25 cellular contexts compared by ENCODE assay signal in genomic region chr5:88772831-88773230, GRCh38.
"Had no signal": no experiment of that assay in that cellular context is flagged by ENCODE, and none has a peak within 500 bp of the region (broad histone marks: within the 10 kb centered on the region; RNA-seq: fewer than 3 reads in every experiment).

No MANE protein-coding gene starts in this region.

- DNase-seq: cortex of kidney; effector memory CD8-positive, alpha-beta T cell; erythroblast; head of caudate nucleus; kidney; mesendoderm; midbrain; naive thymus-derived CD8-positive, alpha-beta T cell; nephron progenitor cell; nucleus accumbens; right cardiac atrium; sigmoid colon; spleen; stimulated activated CD4-positive, alpha-beta T cell treated with anti-CD3 and anti-CD28 coated beads, Interleukin-4, amount 100 ng/mL, for 4 hours; stimulated activated naive B cell treated with anti-CD40 and anti-IgM and Interleukin-4, amounts not matched to agents 10 μg/mL and 1 μg/mL and 100 μg/mL, for 72 hours; stimulated activated naive CD8-positive, alpha-beta T cell treated with anti-CD3 and anti-CD28 coated beads, Interleukin-15, amount 100 ng/mL, for 72 hours; thyroid gland; trophoblast cell had no signal

- H3K4me3 ChIP-seq: hepatocyte, lung, prostate gland, sigmoid colon, spleen, thyroid gland, vagina had no signal

- H3K4me3 Mint-ChIP-seq: effector memory CD8-positive, alpha-beta T cell; naive thymus-derived CD8-positive, alpha-beta T cell; nephron progenitor cell; stimulated activated naive CD8-positive, alpha-beta T cell treated with anti-CD3 and anti-CD28 coated beads, Interleukin-15, amount 100 ng/mL, for 72 hours had no signal

- H3K27ac ChIP-seq: hepatocyte, prostate gland, sigmoid colon, spleen, thyroid gland, vagina had no signal

- H3K36me3 ChIP-seq: prostate gland, sigmoid colon, thyroid gland, vagina had no signal

- H3K27me3 Mint-ChIP-seq: effector memory CD8-positive, alpha-beta T cell; stimulated activated naive B cell treated with anti-CD40 and anti-IgM and Interleukin-4, amounts not matched to agents 10 μg/mL and 1 μg/mL and 100 μg/mL, for 72 hours had no signal

- H3K9me3 ChIP-seq: prostate gland, sigmoid colon, spleen, thyroid gland, vagina had no signal

- H3K4me2 ChIP-seq: hepatocyte had no signal

- H3K27ac Mint-ChIP-seq: effector memory CD8-positive, alpha-beta T cell; naive thymus-derived CD8-positive, alpha-beta T cell; nephron progenitor cell had no signal

- FAIRE-seq: endometrium, frontal cortex, kidney had no signal

- H3K4me1 ChIP-seq: prostate gland, spleen had no signal

- H3K9me3 Mint-ChIP-seq: effector memory CD8-positive, alpha-beta T cell had no signal

- H3K4me1 Mint-ChIP-seq: naive thymus-derived CD8-positive, alpha-beta T cell; nephron progenitor cell; stimulated activated naive CD8-positive, alpha-beta T cell treated with anti-CD3 and anti-CD28 coated beads, Interleukin-15, amount 100 ng/mL, for 72 hours had no signal

- H3K36me3 Mint-ChIP-seq: naive thymus-derived CD8-positive, alpha-beta T cell had no signal

- ATAC-seq: effector memory CD8-positive, alpha-beta T cell; left lobe of liver; naive thymus-derived CD8-positive, alpha-beta T cell; right cardiac atrium; stimulated activated naive B cell treated with anti-CD40 and anti-IgM and Interleukin-4, amounts not matched to agents 10 μg/mL and 1 μg/mL and 100 μg/mL, for 72 hours; stimulated activated naive CD8-positive, alpha-beta T cell treated with anti-CD3 and anti-CD28 coated beads, Interleukin-15, amount 100 ng/mL, for 72 hours had no signal

- H3K27me3 ChIP-seq: hepatocyte, sigmoid colon, spleen, thyroid gland, vagina had no signal

- H2AFZ ChIP-seq: hepatocyte had no signal
